Comparison of ENCODE assay signal across 18 cellular contexts in genomic region chr7:144023171-144023827, GRCh38. TPM values are rescaled to one million over a fixed set of nuclear protein-coding genes. Genes with fewer than 3 reads are reported as not detected.
DNase-seq lines count a peak whose midpoint lies in the region; ATAC-seq and TF ChIP-seq lines count a peak whose summit lies in the region.
"Had no signal": no experiment of that assay in that cellular context is flagged by ENCODE, and none has a peak within 500 bp of the region (broad histone marks: within the 10 kb centered on the region; RNA-seq: fewer than 3 reads in every experiment).

No MANE protein-coding gene starts in this region.

- no peak for TF ChIP-seq CTCF in endothelial cell (IDR thresholded peaks at IDR 0.05; ENCODE audit: unreplicated experiment)

- no peaks in the 10 kb centered on the region for H3K9me3 Mint-ChIP-seq in stimulated activated naive CD8-positive, alpha-beta T cell treated with anti-CD3 and anti-CD28 coated beads, Interleukin-15, amount 100 ng/mL, for 72 hours
- H3K9me3 Mint-ChIP-seq in endothelial cell (ENCODE audit: unreplicated experiment): no peaks in the 10 kb centered on the region
- H3K9me3 Mint-ChIP-seq: CD8-positive, alpha-beta T cell had no signal

- peak; percentile 27 for DNase-seq in DMS53 (lab: John Stamatoyannopoulos, UW)
- DNase-seq in DMS53 treated with DMSO at 0.1 percent for 48 hours (lab: John Stamatoyannopoulos, UW; ENCODE audit: unreplicated experiment): no peak
- DNase-seq in stimulated activated naive CD8-positive, alpha-beta T cell treated with anti-CD3 and anti-CD28 coated beads, Interleukin-15, Interleukin-2, amounts not matched to agents 100 U/mL and 50 U/mL, for 24 hours: no peak
- no peak for DNase-seq in stimulated activated naive CD8-positive, alpha-beta T cell treated with anti-CD3 and anti-CD28 coated beads, Interleukin-15, amount 100 ng/mL, for 72 hours
- DNase-seq in endothelial cell (ENCODE audit: low spot score): no peak
- DNase-seq in NCI-H1105 treated with DMSO at 0.1 percent for 48 hours (lab: John Stamatoyannopoulos, UW): no peak
- DNase-seq: Caco-2; CD4-positive, CD25-positive, alpha-beta regulatory T cell; CD8-positive, alpha-beta T cell; DMS153; DMS79 treated with DMSO at 0.1 percent for 48 hours; GF-D8; GOT3; HFFc6 had no signal

- no peak overlapping the region for H3K27ac Mint-ChIP-seq in stimulated activated naive CD8-positive, alpha-beta T cell treated with anti-CD3 and anti-CD28 coated beads, Interleukin-15, amount 100 ng/mL, for 72 hours
- H3K27ac Mint-ChIP-seq in endothelial cell (ENCODE audit: unreplicated experiment): peak overlapping the region; percentile 61
- H3K27ac Mint-ChIP-seq: B cell; CD4-positive, CD25-positive, alpha-beta regulatory T cell; CD8-positive, alpha-beta T cell; HFFc6 had no signal

- H3K27me3 Mint-ChIP-seq in stimulated activated naive CD8-positive, alpha-beta T cell treated with anti-CD3 and anti-CD28 coated beads, Interleukin-15, amount 100 ng/mL, for 72 hours: no peaks in the 10 kb centered on the region
- peaks cover 2% of the 10 kb centered on the region for H3K27me3 Mint-ChIP-seq in endothelial cell (ENCODE audit: unreplicated experiment)
- H3K27me3 Mint-ChIP-seq: B cell had no signal

- H3K4me3 Mint-ChIP-seq in stimulated activated naive CD8-positive, alpha-beta T cell treated with anti-CD3 and anti-CD28 coated beads, Interleukin-15, amount 100 ng/mL, for 72 hours: no peak overlapping the region
- H3K4me3 Mint-ChIP-seq in endothelial cell (ENCODE audit: unreplicated experiment): no peak overlapping the region
- H3K4me3 Mint-ChIP-seq: B cell; CD4-positive, CD25-positive, alpha-beta regulatory T cell; CD8-positive, alpha-beta T cell; HFFc6 had no signal

- H3K36me3 Mint-ChIP-seq in endothelial cell (ENCODE audit: low read depth, unreplicated experiment): no peaks in the 10 kb centered on the region
- H3K36me3 Mint-ChIP-seq: CD4-positive, CD25-positive, alpha-beta regulatory T cell; CD8-positive, alpha-beta T cell had no signal

- H3K4me1 Mint-ChIP-seq in stimulated activated naive CD8-positive, alpha-beta T cell treated with anti-CD3 and anti-CD28 coated beads, Interleukin-15, amount 100 ng/mL, for 72 hours: peaks cover 9% of the 10 kb centered on the region
- H3K4me1 Mint-ChIP-seq in endothelial cell (ENCODE audit: unreplicated experiment): peaks cover 14% of the 10 kb centered on the region
- H3K4me1 Mint-ChIP-seq: B cell; CD4-positive, CD25-positive, alpha-beta regulatory T cell had no signal

- ATAC-seq in stimulated activated naive CD8-positive, alpha-beta T cell treated with anti-CD3 and anti-CD28 coated beads, Interleukin-15, Interleukin-2, amounts not matched to agents 100 U/mL and 50 U/mL, for 24 hours: peak; percentile 29
- no peak for ATAC-seq in stimulated activated naive CD8-positive, alpha-beta T cell treated with anti-CD3 and anti-CD28 coated beads, Interleukin-15, amount 100 ng/mL, for 72 hours
- no peak for ATAC-seq in HG02610 (IDR thresholded peaks at IDR 0.05; ENCODE audit: unreplicated experiment)
- ATAC-seq: CD8-positive, alpha-beta T cell had no signal

RNA-seq across cellular contexts. Expression of gene OR6B1, which starts 23.2 kb away (rescaled TPM):
- total RNA-seq in endothelial cell (ENCODE audit: unreplicated experiment): not detected
- total RNA-seq: B cell; Caco-2; CD4-positive, CD25-positive, alpha-beta regulatory T cell; CD8-positive, alpha-beta T cell; Daoy; G401; HFFc6 had no signal

RNA-seq across cellular contexts. Expression of gene OR2A5, which starts 25.4 kb away (rescaled TPM):
- not detected for total RNA-seq in endothelial cell (ENCODE audit: unreplicated experiment)
- total RNA-seq: B cell; Caco-2; CD4-positive, CD25-positive, alpha-beta regulatory T cell; CD8-positive, alpha-beta T cell; Daoy; G401; HFFc6 had no signal

RNA-seq across cellular contexts. Expression of gene OR2A25, which starts 46.3 kb away (rescaled TPM):
- total RNA-seq in endothelial cell (ENCODE audit: unreplicated experiment): not detected
- total RNA-seq: B cell; Caco-2; CD4-positive, CD25-positive, alpha-beta regulatory T cell; CD8-positive, alpha-beta T cell; Daoy; G401; HFFc6 had no signal
